Comparison of ENCODE assay signal across 8 cellular contexts in the genomic region with DNA sequence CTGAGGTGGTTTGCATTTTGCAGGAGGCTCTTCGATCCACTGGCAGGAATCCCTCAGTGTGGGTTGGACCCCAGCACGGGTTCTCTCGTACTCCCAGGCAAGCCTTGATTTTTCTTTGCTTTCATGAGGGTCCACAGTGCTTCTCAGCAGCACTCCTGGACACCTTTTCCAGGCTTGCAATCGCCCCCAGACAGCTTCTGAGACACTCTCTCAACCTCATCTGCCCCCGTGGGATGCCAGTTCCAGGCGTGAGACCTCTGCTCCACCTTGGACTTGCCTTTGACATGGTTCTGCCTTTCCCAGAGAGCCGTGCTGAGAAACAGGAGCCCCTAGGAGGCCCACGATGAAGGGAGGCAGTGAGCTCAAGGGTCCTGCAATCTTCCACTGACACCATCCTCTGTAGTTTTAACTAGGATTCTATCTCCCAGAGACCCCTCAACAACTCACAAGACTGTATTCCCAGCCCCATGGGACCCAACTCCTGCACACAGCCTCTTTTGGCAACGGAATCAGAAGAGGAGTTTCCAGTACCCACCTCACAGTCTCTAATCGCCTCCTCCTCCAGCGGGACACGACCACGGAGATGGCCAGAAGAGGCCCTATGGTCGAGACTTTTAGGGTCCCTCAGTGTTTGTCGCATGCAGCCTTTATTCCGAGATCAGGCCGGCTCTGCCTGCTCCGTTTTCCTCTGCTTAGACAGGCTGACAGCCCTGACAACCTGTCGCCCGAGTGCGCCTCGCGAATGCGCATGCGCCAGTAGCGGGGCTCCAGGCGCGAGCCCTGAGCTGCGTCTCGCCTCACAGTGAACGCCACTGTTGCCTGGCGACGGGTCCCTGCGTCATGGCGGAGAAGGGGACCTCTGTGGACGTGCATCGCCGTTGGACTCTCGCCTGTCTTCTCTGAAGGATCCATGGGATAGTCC. TPM values are rescaled to one million over a fixed set of nuclear protein-coding genes. Genes with fewer than 3 reads are reported as not detected.
DNase-seq lines count a peak whose midpoint lies in the region; ATAC-seq lines count a peak whose summit lies in the region.

No MANE protein-coding gene starts in this region.

- H3K36me3 ChIP-seq in mesendoderm (ENCODE audit: control insufficient read depth, insufficient read depth, low read length), result no peaks in the 10 kb centered on the region

- no peak overlapping the region for H2BK120ac ChIP-seq in mesendoderm (ENCODE audit: low read depth, low read length)

- H4K5ac ChIP-seq in mesendoderm (ENCODE audit: low read length), result no peak overlapping the region

- H3K27me3 ChIP-seq in mesendoderm (ENCODE audit: insufficient read depth, low read length, poor library complexity), result no peaks in the 10 kb centered on the region

- H4K8ac ChIP-seq in mesendoderm (ENCODE audit: low read depth, low read length), result no peak overlapping the region

- no peak overlapping the region for H3K4me3 ChIP-seq in mesendoderm (ENCODE audit: low read length)

- ATAC-seq in HG02759 (IDR thresholded peaks at IDR 0.05; ENCODE audit: unreplicated experiment) (no peak), GM18511 (IDR thresholded peaks at IDR 0.05; ENCODE audit: unreplicated experiment) (no peak)

- H2AK5ac ChIP-seq in mesendoderm (ENCODE audit: low read length), result no peak overlapping the region

- H3K56ac ChIP-seq in mesendoderm (ENCODE audit: low read length), result no peak overlapping the region

- no peak overlapping the region for H3K4ac ChIP-seq in mesendoderm (ENCODE audit: low read depth, low read length)

- no peak overlapping the region for H2BK15ac ChIP-seq in mesendoderm (replicated peaks; ENCODE audit: low read depth)

- no peak overlapping the region for H3K23ac ChIP-seq in mesendoderm (ENCODE audit: low read length)

- no CpG with 5 or more reads among the region's 39 CpGs for WGBS in mesendoderm (ENCODE audit: extremely low coverage, insufficient coverage, low lambda C conversion rate)

- H3K4me2 ChIP-seq in mesendoderm (ENCODE audit: low read length), result peak overlapping the region; percentile 38

- no peaks in the 10 kb centered on the region for H3K79me1 ChIP-seq in mesendoderm (ENCODE audit: low read length)

- H3K18ac ChIP-seq in mesendoderm (ENCODE audit: low read length), result no peak overlapping the region

- H3K4me1 ChIP-seq in mesendoderm (ENCODE audit: control insufficient read depth, low read depth, low read length), result no peaks in the 10 kb centered on the region

- DNase-seq in AG08395 (ENCODE audit: low spot score) (peak; percentile 79), NCI-H1105 (lab: John Stamatoyannopoulos, UW) (peak; percentile 75), mesendoderm (peak; percentile 80)
- DNase-seq in activated CD4-positive, alpha-beta T cell treated with anti-CD3 and anti-CD28 coated beads, Interleukin-2, amount 50 U/mL, for 1 hour, result peak; percentile 59
- DNase-seq in effector CD4-positive, alpha-beta T cell, result peak; percentile 56
- DNase-seq in stimulated activated CD4-positive, alpha-beta T cell treated with anti-CD3 and anti-CD28 coated beads, TNF-alpha, amount 100 ng/mL, for 48 hours (ENCODE audit: low read depth in 3 of 3), result peak; percentile 43 to 68 (median 55)

- H2BK5ac ChIP-seq in mesendoderm (ENCODE audit: low read length), result no peak overlapping the region

- H3K27ac ChIP-seq in mesendoderm (ENCODE audit: low read depth, low read length), result no peak overlapping the region

- H3K9ac ChIP-seq in mesendoderm (ENCODE audit: low read length), result no peak overlapping the region

- H3K79me2 ChIP-seq in mesendoderm (ENCODE audit: control insufficient read depth, insufficient read depth, low read length), result no peaks in the 10 kb centered on the region

RNA-seq across cellular contexts. Expression of a gene that starts 26.0 kb away (rescaled TPM):
- 11.6 TPM for polyA plus RNA-seq in mesendoderm (2013, experiment 1 of 2)
- polyA plus RNA-seq in mesendoderm (2013, experiment 2 of 2), result 11.6 TPM
